Comparison of ENCODE assay signal across 8 cellular contexts in genomic region chr1:184945034-184945433, GRCh38. TPM values are rescaled to one million over a fixed set of nuclear protein-coding genes. Genes with fewer than 3 reads are reported as not detected.
DNase-seq lines count a peak whose midpoint lies in the region; ATAC-seq and TF ChIP-seq lines count a peak whose summit lies in the region.

No MANE protein-coding gene starts in this region.

- H3K4me2 ChIP-seq in PC-9 = no peak overlapping the region

- no peaks in the 10 kb centered on the region for H3K9me3 ChIP-seq in sigmoid colon
- no peaks in the 10 kb centered on the region for H3K9me3 ChIP-seq in PC-9 (ENCODE audit: insufficient read depth, low read depth)

- H3K9me2 ChIP-seq in PC-9 (ENCODE audit: insufficient read depth) = 0 out of 2 replicates have a peak, but pooled peaks cover 5% of the 10 kb centered on the region

- no peaks in the 10 kb centered on the region for H3K27me3 Mint-ChIP-seq in activated T-helper 17 cell treated with anti-CD3 and anti-CD28 coated beads, Interleukin-2, amount 50 U/mL, for 72 hours

- H2AFZ ChIP-seq in PC-9 = no peak overlapping the region

- intact Hi-C loops in sigmoid colon (cut with DNase I) (no loop called here), PC-9 (cut with micrococcal nuclease; ENCODE audit: unreplicated experiment) (no loop called here)

- no peaks in the 10 kb centered on the region for H3K79me2 ChIP-seq in PC-9 (ENCODE audit: low read depth)

- TF ChIP-seq CTCF in sigmoid colon (IDR thresholded peaks at IDR 0.05) (no peak), PC-9 (conservative IDR thresholded peaks at IDR 0.05) (no peak)

- peak overlapping the region; percentile 44 for H3K27ac Mint-ChIP-seq in activated T-helper 17 cell treated with anti-CD3 and anti-CD28 coated beads, Interleukin-2, amount 50 U/mL, for 72 hours

- WGBS in sigmoid colon, 2 donors = 51 to 78% methylated on average over 2 of the region's 2 CpGs

- H3F3A ChIP-seq in PC-9 (ENCODE audit: insufficient read depth, low read depth) = no peaks in the 10 kb centered on the region

- ATAC-seq in GM19043 (IDR thresholded peaks at IDR 0.05; ENCODE audit: low read depth, unreplicated experiment) (peak; percentile 38), HG03103 (IDR thresholded peaks at IDR 0.05; ENCODE audit: low read depth, unreplicated experiment) (peak; percentile 65), HG03025 (IDR thresholded peaks at IDR 0.05; ENCODE audit: low FRiP score, unreplicated experiment) (no peak), HG03039 (IDR thresholded peaks at IDR 0.05; ENCODE audit: unreplicated experiment) (no peak)
- peak; percentile 65 for ATAC-seq in activated T-helper 17 cell treated with anti-CD3 and anti-CD28 coated beads, Interleukin-2, amount 50 U/mL, for 72 hours (replicated peaks)

- H3K36me3 Mint-ChIP-seq in activated T-helper 17 cell treated with anti-CD3 and anti-CD28 coated beads, Interleukin-2, amount 50 U/mL, for 72 hours (ENCODE audit: low read depth) = peaks cover 44% of the 10 kb centered on the region

- H3K27me3 ChIP-seq in sigmoid colon (no peaks in the 10 kb centered on the region), PC-9 (ENCODE audit: insufficient read depth, low read depth) (no peaks in the 10 kb centered on the region)

- no peak for TF ChIP-seq POLR2A in sigmoid colon (IDR thresholded peaks at IDR 0.05)

- no peaks in the 10 kb centered on the region; the same call in 1 of the 2 replicates for H4K20me1 ChIP-seq in PC-9 (ENCODE audit: insufficient read depth)

- no peak for TF ChIP-seq EP300 in sigmoid colon (IDR thresholded peaks at IDR 0.05)

- peaks cover 38% of the 10 kb centered on the region for H3K4me1 Mint-ChIP-seq in activated T-helper 17 cell treated with anti-CD3 and anti-CD28 coated beads, Interleukin-2, amount 50 U/mL, for 72 hours

- H3K4me3 ChIP-seq in sigmoid colon = no peak overlapping the region
- H3K4me3 ChIP-seq in PC-9 = no peak overlapping the region

- H3K9me3 Mint-ChIP-seq in activated T-helper 17 cell treated with anti-CD3 and anti-CD28 coated beads, Interleukin-2, amount 50 U/mL, for 72 hours = no peaks in the 10 kb centered on the region

- no peaks in the 10 kb centered on the region for H3K36me3 ChIP-seq in sigmoid colon
- no peaks in the 10 kb centered on the region for H3K36me3 ChIP-seq in PC-9 (ENCODE audit: low read depth)

- DNase-seq in sigmoid colon = no peak
- no peak for DNase-seq in foreskin melanocyte
- DNase-seq in PC-9 = no peak

- BruUV-seq in PC-9 (replicated peaks; lab: Mats Ljungman, UMichigan) = no TSS peak

- CTCF ChIA-PET in PC-9 (lab: Charles Lee) = no interaction called here

- peak overlapping the region in 3 of 4 donors; percentile 21 to 65 (median 65) for H3K27ac ChIP-seq in sigmoid colon
- H3K27ac ChIP-seq in PC-9 = no peak overlapping the region

- peak overlapping the region; percentile 44 for H3K4me3 Mint-ChIP-seq in activated T-helper 17 cell treated with anti-CD3 and anti-CD28 coated beads, Interleukin-2, amount 50 U/mL, for 72 hours

- peaks cover 0 to 63% (median 52%) of the 10 kb centered on the region in 4 donors for H3K4me1 ChIP-seq in sigmoid colon
- no peaks in the 10 kb centered on the region for H3K4me1 ChIP-seq in PC-9 (replicated peaks; ENCODE audit: insufficient read depth)

- POLR2A ChIA-PET in PC-9 (lab: Charles Lee; ENCODE audit: unreplicated experiment) = no interaction called here

RNA-seq across cellular contexts. Expression of gene NIBAN1, which starts 29.3 kb away (rescaled TPM):
- total RNA-seq in activated T-helper 17 cell treated with anti-CD3 and anti-CD28 coated beads, Interleukin-2, amount 50 U/mL, for 72 hours = 10 to 100 TPM; 23.7 to 58.8 TPM
- total RNA-seq in sigmoid colon = 100 to 1,000 TPM; 311 to 384 (median 369) TPM
- polyA plus RNA-seq in sigmoid colon = 10 to 100 TPM in 1 of 3 donors, 1 to 10 TPM in 2; 1.4 to 12.2 (median 8.4) TPM
- total RNA-seq in PC-9 (2021) = 29.3 and 31.5 TPM in 2 replicates

Comparison
In these comparisons a context has a peak if more than half of its experiments do, and no peak if none do; other contexts are left out.
1. ATAC-seq: peak in GM19043 (single experiment), HG03103 (single experiment) and activated T-helper 17 cell treated with anti-CD3 and anti-CD28 coated beads, Interleukin-2, amount 50 U/mL, for 72 hours (single experiment); none in HG03025 (single experiment) and HG03039 (single experiment).